In the genomic region with DNA sequence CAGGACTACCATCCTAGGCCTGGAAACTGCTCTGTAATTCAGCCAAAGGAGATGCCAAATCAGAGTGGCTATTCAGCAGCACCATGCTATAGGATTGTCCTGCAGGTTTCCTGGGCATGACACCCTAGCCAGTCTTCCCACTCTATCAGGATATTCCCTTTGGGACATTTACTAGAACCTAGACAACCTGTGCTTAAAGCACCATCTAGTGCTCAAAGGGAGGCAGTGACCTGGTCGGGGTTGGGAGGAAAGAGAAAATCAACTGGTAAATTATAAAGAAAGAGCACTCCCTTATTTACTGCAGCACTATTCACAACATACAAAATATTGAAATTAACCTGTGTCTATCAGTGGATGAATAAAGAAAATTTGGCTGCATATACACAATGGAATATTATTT, we compare ENCODE assay signal across 8 cellular contexts.
DNase-seq lines count a peak whose midpoint lies in the region; ATAC-seq and TF ChIP-seq lines count a peak whose summit lies in the region.

No MANE protein-coding gene starts in this region.

- no peaks in the 10 kb centered on the region for H3K36me3 ChIP-seq in brain microvascular endothelial cell (replicated peaks)
- H3K36me3 ChIP-seq in lower lobe of right lung = no peaks in the 10 kb centered on the region

- no peaks in the 10 kb centered on the region for H3K4me1 ChIP-seq in lower lobe of right lung

- ATAC-seq in lower lobe of right lung = peak in 1 of 2 donors; percentile 48
- ATAC-seq in HG02970 (IDR thresholded peaks at IDR 0.05; ENCODE audit: low FRiP score, unreplicated experiment) = no peak

- H3K27ac ChIP-seq in brain microvascular endothelial cell = no peak overlapping the region
- no peak overlapping the region for H3K27ac ChIP-seq in lower lobe of right lung

- no peaks in the 10 kb centered on the region for H3K9me3 ChIP-seq in lower lobe of right lung

- H3K27me3 ChIP-seq in brain microvascular endothelial cell (replicated peaks) = no peaks in the 10 kb centered on the region
- no peaks in the 10 kb centered on the region for H3K27me3 ChIP-seq in lower lobe of right lung (ENCODE audit: low read depth)

- peak; percentile 66 for DNase-seq in EH (ENCODE audit: low read depth)
- DNase-seq in KBM-7 = peak; percentile 26
- peak; percentile 47 for DNase-seq in brain microvascular endothelial cell
- DNase-seq in lower lobe of right lung = no peak
- DNase-seq in NCI-H748 (lab: John Stamatoyannopoulos, UW; ENCODE audit: unreplicated experiment) = no peak
- DNase-seq in GDM1 (lab: John Stamatoyannopoulos, UW) = no peak
- DNase-seq in stimulated activated naive CD4-positive, alpha-beta T cell treated with Interleukin-2 at 50 U/mL for 16 hours (lab: John Stamatoyannopoulos, UW) = no peak

- TF ChIP-seq CTCF in brain microvascular endothelial cell (IDR thresholded peaks at IDR 0.05; ENCODE audit: low read depth, low read length, missing control alignments) (peak; percentile 88), lower lobe of right lung (IDR thresholded peaks at IDR 0.05) (peak; percentile 41)

- H3K4me3 ChIP-seq in brain microvascular endothelial cell (ENCODE audit: low read depth, low read length) (no peak overlapping the region), lower lobe of right lung (no peak overlapping the region)

- in situ Hi-C loops in KBM-7 (cut with MboI; ENCODE audit: low pct_unique_long_range_greater_than_20kb, low sequenced_read_pairs) (no loop called here), brain microvascular endothelial cell (cut with HindIII; ENCODE audit: low pct_ligation_motif_present, low sequenced_read_pairs) (no loop called here)

- intact Hi-C loops in lower lobe of right lung (cut with DNase I) = no loop called here

Comparison
In these comparisons a context has a peak if more than half of its experiments do, and no peak if none do; other contexts are left out.
1. DNase-seq: peak in EH (single experiment), KBM-7 (single experiment) and brain microvascular endothelial cell (single experiment); none in lower lobe of right lung (single experiment), NCI-H748 (single experiment), GDM1 (single experiment) and stimulated activated naive CD4-positive, alpha-beta T cell treated with Interleukin-2 at 50 U/mL for 16 hours (single experiment).